Comparison of ENCODE assay signal across 8 cellular contexts in genomic region chr7:73718905-73719805, GRCh38. TPM values are rescaled to one million over a fixed set of nuclear protein-coding genes. Genes with fewer than 3 reads are reported as not detected.
DNase-seq lines count a peak whose midpoint lies in the region; ATAC-seq and TF ChIP-seq lines count a peak whose summit lies in the region.

Gene STX1A (minus strand): TSS chr7:73719669. CDS start chr7:73719631, 38 bp downstream.

- H3K9me3 ChIP-seq in neutrophil, result no peaks in the 10 kb centered on the region
- no peaks in the 10 kb centered on the region for H3K9me3 ChIP-seq in thyroid gland

- peak; percentile 73 for DNase-seq in Ammon's horn (ENCODE audit: low spot score)
- peak; percentile 78 for DNase-seq in RKO (ENCODE audit: low spot score)
- DNase-seq in activated gamma-delta T cell treated with Interleukin-2 at 50 U/mL for 16 hours, result peak; percentile 53
- peak; percentile 72 to 91 for DNase-seq in foreskin fibroblast
- DNase-seq in thyroid gland, result peak; percentile 70 to 71

- 0 to 4% methylated on average over 6 to 40 of the region's 96 CpGs for WGBS in thyroid gland, 2 donors

- ATAC-seq in GM19035 (IDR thresholded peaks at IDR 0.05; ENCODE audit: unreplicated experiment), result peak; percentile 73
- ATAC-seq in HG03460 (IDR thresholded peaks at IDR 0.05; ENCODE audit: unreplicated experiment), result peak; percentile 60

- H3K36me3 ChIP-seq in neutrophil (no peaks in the 10 kb centered on the region), thyroid gland (no peaks in the 10 kb centered on the region)

- TF ChIP-seq CTCF in foreskin fibroblast (IDR thresholded peaks at IDR 0.05; ENCODE audit: low read depth, low read length) (no peak), neutrophil (IDR thresholded peaks at IDR 0.05) (no peak), thyroid gland (IDR thresholded peaks at IDR 0.05) (no peak)

- TF ChIP-seq POLR2A in thyroid gland (IDR thresholded peaks at IDR 0.05), result peak in 1 of 2 donors; percentile 68

- H3K4me3 ChIP-seq in foreskin fibroblast (ENCODE audit: low read depth in 1 of 2, low read length in 2 of 2), result peak within 1 kb of the TSS; percentile 75 to 95
- H3K4me3 ChIP-seq in neutrophil (ENCODE audit: low read depth in 1 of 2, low read length in 1 of 2), result peak within 1 kb of the TSS; percentile 54 to 61
- H3K4me3 ChIP-seq in thyroid gland (replicated peaks in 1 of 3), result peak within 1 kb of the TSS; percentile 47 to 89 (median 88)

- H3K4me1 ChIP-seq in neutrophil (ENCODE audit: control insufficient read depth in 1 of 2, insufficient read depth in 1 of 2, low read depth in 1 of 2, low read length in 1 of 2) (peaks cover 25 to 27% of the 10 kb centered on the region in 2 experiments), thyroid gland (peaks cover 12 to 29% of the 10 kb centered on the region in 2 donors)

- intact Hi-C loops in thyroid gland (cut with DNase I), result no loop called here

- H3K27me3 ChIP-seq in neutrophil (peaks cover 97% of the 10 kb centered on the region), thyroid gland (no peaks in the 10 kb centered on the region)

- H3K27ac ChIP-seq in neutrophil (no peak within 1 kb of the TSS), thyroid gland (no peak within 1 kb of the TSS)

RNA-seq across cellular contexts. Expression of gene STX1A, which starts in this region (rescaled TPM):
- total RNA-seq in thyroid gland, result 1 to 10 TPM; 4.4 to 9.5 (median 7.2) TPM
